Comparison of ENCODE assay signal across 18 cellular contexts in the genomic region with DNA sequence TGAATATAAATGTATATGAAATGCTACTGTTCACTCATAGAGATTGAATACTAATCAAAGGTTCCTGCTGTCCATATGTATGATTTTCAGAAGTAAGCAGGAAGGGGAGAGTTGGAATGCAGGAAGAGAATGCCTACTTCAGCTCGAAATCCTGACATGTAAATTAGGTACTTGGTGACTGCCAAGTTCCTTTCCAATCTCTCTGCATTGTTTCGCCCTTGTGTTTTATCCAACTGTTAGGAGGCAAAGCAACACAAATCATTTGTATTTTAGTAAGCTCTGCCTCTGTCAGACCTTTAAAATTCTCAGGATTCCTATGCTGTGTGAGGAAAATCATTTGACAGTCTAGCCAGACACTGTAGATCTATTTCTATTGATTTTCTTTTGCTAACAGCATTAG. TPM values are rescaled to one million over a fixed set of nuclear protein-coding genes. Genes with fewer than 3 reads are reported as not detected.
DNase-seq lines count a peak whose midpoint lies in the region; ATAC-seq, FAIRE-seq and TF ChIP-seq lines count a peak whose summit lies in the region.
"Had no signal": no experiment of that assay in that cellular context is flagged by ENCODE, and none has a peak within 500 bp of the region (broad histone marks: within the 10 kb centered on the region; RNA-seq: fewer than 3 reads in every experiment).

No MANE protein-coding gene starts in this region.

- peaks cover 9% of the 10 kb centered on the region for H3F3A ChIP-seq in smooth muscle cell (ENCODE audit: low read depth)

- H3K36me3 ChIP-seq in SK-N-MC (ENCODE audit: insufficient read depth, low read length): no peaks in the 10 kb centered on the region; the same call in 1 of the 2 replicates
- no peaks in the 10 kb centered on the region for H3K36me3 ChIP-seq in smooth muscle cell (ENCODE audit: low read depth)
- H3K36me3 ChIP-seq: BE2C had no signal

- 73% methylated on average over 2 of the region's 2 CpGs for WGBS in smooth muscle cell (ENCODE audit: low lambda C conversion rate)

- H3K4me1 ChIP-seq in smooth muscle cell (ENCODE audit: low read depth): peaks cover 16% of the 10 kb centered on the region
- H3K4me1 ChIP-seq: BE2C had no signal

- H3K9ac ChIP-seq in SK-N-MC (ENCODE audit: insufficient read length): peak overlapping the region; percentile 62
- H3K9ac ChIP-seq in smooth muscle cell (ENCODE audit: low read depth): no peak overlapping the region

- DNase-seq in SK-N-MC (ENCODE audit: low read depth, low spot score): no peak
- no peak for DNase-seq in dorsolateral prefrontal cortex
- DNase-seq in lung microvascular endothelial cell (ENCODE audit: low read depth in 2 of 2): peak; percentile 68 to 73
- no peak for DNase-seq in smooth muscle cell (lab: John Stamatoyannopoulos, UW; ENCODE audit: unreplicated experiment)
- no peak for DNase-seq in GM12892 (ENCODE audit: insufficient read length)
- DNase-seq: activated CD8-positive, alpha-beta memory T cell treated with anti-CD3 and anti-CD28 coated beads for 24 hours; activated effector memory CD4-positive, alpha-beta T cell treated with Interleukin-2 at 50 U/mL for 16 hours; BE2C; brain microvascular endothelial cell; endodermal cell; GOT3; NCI-H2171; small intestine; stimulated activated naive CD8-positive, alpha-beta T cell treated with anti-CD3 and anti-CD28 coated beads, Interleukin-15, amount 100 ng/mL, for 72 hours had no signal

- intact Hi-C loops in dorsolateral prefrontal cortex (cut with DNase I): no loop called here

- H2AFZ ChIP-seq in smooth muscle cell (ENCODE audit: low read depth): no peak overlapping the region

- no peaks in the 10 kb centered on the region for H3K27me3 ChIP-seq in dorsolateral prefrontal cortex
- H3K27me3 ChIP-seq in smooth muscle cell (ENCODE audit: low read depth): no peaks in the 10 kb centered on the region
- H3K27me3 ChIP-seq: BE2C, brain microvascular endothelial cell had no signal

- TF ChIP-seq CTCF in dorsolateral prefrontal cortex (IDR thresholded peaks at IDR 0.05 in 54 of 56, conservative IDR thresholded peaks at IDR 0.05 in 2 of 56; ENCODE audit: low read depth in 1 of 56, partially characterized antibody in 56 of 56) (no peak), smooth muscle cell (IDR thresholded peaks at IDR 0.05; ENCODE audit: borderline replicate concordance, insufficient read depth, poor library complexity, severe bottlenecking) (no peak)

- no peak for TF ChIP-seq POLR2A in GM12892 (IDR thresholded peaks at IDR 0.05; ENCODE audit: low read depth, low read length)

- H3K27ac ChIP-seq in SK-N-MC (peak overlapping the region; percentile 98), dorsolateral prefrontal cortex (peak overlapping the region; percentile 3 to 97 (median 72)), smooth muscle cell (ENCODE audit: low read depth) (peak overlapping the region; percentile 99)
- H3K27ac ChIP-seq: brain microvascular endothelial cell had no signal

- H3K4me3 ChIP-seq in SK-N-MC (peak overlapping the region; percentile 74), dorsolateral prefrontal cortex (peak overlapping the region in 4 of 59 donors; percentile 5 to 18 (median 12)), smooth muscle cell (no peak overlapping the region)

- peaks cover 70% of the 10 kb centered on the region for H3K79me2 ChIP-seq in smooth muscle cell (ENCODE audit: low read depth)

- no peak overlapping the region for H3K4me2 ChIP-seq in smooth muscle cell

- H4K20me1 ChIP-seq in smooth muscle cell (ENCODE audit: low read depth): no peaks in the 10 kb centered on the region

- ATAC-seq in HG03342 (IDR thresholded peaks at IDR 0.05; ENCODE audit: unreplicated experiment) (no peak), HG02885 (IDR thresholded peaks at IDR 0.05; ENCODE audit: poor library complexity, unreplicated experiment) (no peak), HG03159 (IDR thresholded peaks at IDR 0.05; ENCODE audit: unreplicated experiment) (no peak)
- ATAC-seq: HepG2; stimulated activated naive CD8-positive, alpha-beta T cell treated with anti-CD3 and anti-CD28 coated beads, Interleukin-15, amount 100 ng/mL, for 72 hours had no signal

- no peak for FAIRE-seq in GM12892 (lab: Jason Lieb, UNC)
- FAIRE-seq: HepG2, small intestine had no signal

- H3K9me3 ChIP-seq in SK-N-MC (ENCODE audit: low read depth, low read length): no peaks in the 10 kb centered on the region
- no peaks in the 10 kb centered on the region for H3K9me3 ChIP-seq in smooth muscle cell (replicated peaks; ENCODE audit: low read depth)
- H3K9me3 ChIP-seq: BE2C had no signal

RNA-seq across cellular contexts. Expression of a gene that starts 9.0 kb away (rescaled TPM):
- total RNA-seq in dorsolateral prefrontal cortex (10 to 100 TPM; 42.3 to 91.6 (median 62.0) TPM), lung microvascular endothelial cell (16.3 and 23.6 TPM in 2 replicates), smooth muscle cell (18.8 and 19.0 TPM in 2 replicates)
- polyA plus RNA-seq in smooth muscle cell: 12.4 and 15.2 TPM in 2 replicates
- polyA plus RNA-seq in GM12892 (2012; ENCODE audit: missing spikeins): 3.4 TPM

Comparison
In these comparisons a context has a peak if more than half of its experiments do, and no peak if none do; other contexts are left out.
1. DNase-seq: peak in lung microvascular endothelial cell (2 of 2); none in SK-N-MC (single experiment), dorsolateral prefrontal cortex (0 of 10), smooth muscle cell (single experiment) and GM12892 (single experiment).
2. Peak in every context shown above with its lines, with median percentiles within 50 percentile points of each other: H3K27ac ChIP-seq.